8 cellular contexts compared by ENCODE assay signal in the genomic region with DNA sequence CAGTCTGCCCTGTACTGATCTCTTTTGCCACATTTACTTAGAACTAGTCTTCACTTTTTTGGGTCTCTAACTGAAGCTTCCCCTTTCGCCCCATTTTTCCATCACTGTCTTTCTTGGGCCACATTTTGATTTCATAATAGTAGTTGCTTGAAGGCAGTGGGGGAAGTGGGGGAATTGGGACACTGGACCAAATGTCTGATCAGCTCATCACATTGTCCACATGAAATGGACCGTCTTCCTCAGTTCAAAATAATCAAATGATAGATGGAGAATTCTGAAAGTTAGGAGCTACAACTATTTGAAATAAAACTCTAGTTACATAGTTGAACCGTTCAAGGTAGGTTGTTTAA. TPM values are rescaled to one million over a fixed set of nuclear protein-coding genes. Genes with fewer than 3 reads are reported as not detected.
DNase-seq lines count a peak whose midpoint lies in the region; ATAC-seq, FAIRE-seq and TF ChIP-seq lines count a peak whose summit lies in the region.

No MANE protein-coding gene starts in this region.

- H3K9me3 ChIP-seq in kidney (ENCODE audit: control insufficient read depth in 1 of 2, low read length in 2 of 2): no peaks in the 10 kb centered on the region
- no peaks in the 10 kb centered on the region for H3K9me3 ChIP-seq in thoracic aorta

- H3K36me3 Mint-ChIP-seq in activated CD4-positive, alpha-beta T cell treated with anti-CD3 and anti-CD28 coated beads for 36 hours (ENCODE audit: low read depth): peaks cover 25% of the 10 kb centered on the region
- peaks cover 13 to 16% of the 10 kb centered on the region in 2 donors for H3K36me3 Mint-ChIP-seq in activated naive CD4-positive, alpha-beta T cell treated with anti-CD3 and anti-CD28 coated beads, Interleukin-2, amount 50 U/mL, for 72 hours

- POLR2A ChIA-PET in activated CD4-positive, alpha-beta T cell treated with anti-CD3 and anti-CD28 coated beads for 36 hours (lab: Charles Lee): interaction anchor here (0.5 to 1.2 kb wide), 4 partner anchors 12 to 413 kb away, joined by 3 to 8 read pairs (median 4); a partner anchor contains a TSS

- peak overlapping the region; percentile 50 to 97 for H3K27ac ChIP-seq in kidney (ENCODE audit: low read depth in 2 of 2, low read length in 2 of 2)
- H3K27ac ChIP-seq in thoracic aorta: peak overlapping the region; percentile 86 to 93

- TF ChIP-seq CTCF in kidney (IDR thresholded peaks at IDR 0.05; ENCODE audit: borderline replicate concordance, extremely low read depth, insufficient read depth): no peak
- no peak for TF ChIP-seq CTCF in thoracic aorta (IDR thresholded peaks at IDR 0.05)

- peaks cover 57% of the 10 kb centered on the region for H3K4me1 Mint-ChIP-seq in activated CD4-positive, alpha-beta T cell treated with anti-CD3 and anti-CD28 coated beads for 36 hours

- H3K4me3 Mint-ChIP-seq in activated CD4-positive, alpha-beta T cell treated with anti-CD3 and anti-CD28 coated beads for 36 hours: peak overlapping the region; percentile 82

- H3K36me3 ChIP-seq in kidney (ENCODE audit: control insufficient read depth in 1 of 2, insufficient read depth in 2 of 2, low read length in 2 of 2) (peaks cover 0 to 5% of the 10 kb centered on the region in 2 donors), thoracic aorta (no peaks in the 10 kb centered on the region)

- H3K4me1 ChIP-seq in kidney (ENCODE audit: control insufficient read depth in 1 of 2, insufficient read depth in 1 of 2, low read depth in 1 of 2, low read length in 2 of 2) (peaks cover 3 to 12% of the 10 kb centered on the region in 2 donors), thoracic aorta (ENCODE audit: control insufficient read depth in 1 of 2, low read depth in 2 of 2) (peaks cover 25 to 27% of the 10 kb centered on the region in 2 donors)

- peak overlapping the region; percentile 95 for H3K27ac Mint-ChIP-seq in activated CD4-positive, alpha-beta T cell treated with anti-CD3 and anti-CD28 coated beads for 36 hours
- H3K27ac Mint-ChIP-seq in activated naive CD4-positive, alpha-beta T cell treated with anti-CD3 and anti-CD28 coated beads, Interleukin-2, amount 50 U/mL, for 72 hours: peak overlapping the region; percentile 92 to 94

- H3K9ac ChIP-seq in kidney (ENCODE audit: low read length in 2 of 2): peak overlapping the region in 1 of 2 donors; percentile 92

- no peaks in the 10 kb centered on the region for H3K27me3 ChIP-seq in thoracic aorta (replicated peaks; ENCODE audit: insufficient read depth)

- H3K9me3 Mint-ChIP-seq in activated CD4-positive, alpha-beta T cell treated with anti-CD3 and anti-CD28 coated beads for 36 hours (ENCODE audit: low read depth): peaks cover 2% of the 10 kb centered on the region
- H3K9me3 Mint-ChIP-seq in activated naive CD4-positive, alpha-beta T cell treated with anti-CD3 and anti-CD28 coated beads, Interleukin-2, amount 50 U/mL, for 72 hours: no peaks in the 10 kb centered on the region

- H3K27me3 Mint-ChIP-seq in activated CD4-positive, alpha-beta T cell treated with anti-CD3 and anti-CD28 coated beads for 36 hours: no peaks in the 10 kb centered on the region

- DNase-seq in activated CD4-positive, alpha-beta T cell treated with anti-CD3 and anti-CD28 coated beads for 36 hours: no peak
- DNase-seq in activated CD4-positive, alpha-beta T cell treated with anti-CD3 and anti-CD28 coated beads, Interleukin-2, amount 50 U/mL, for 48 hours: no peak
- no peak for DNase-seq in activated naive CD4-positive, alpha-beta T cell treated with anti-CD3 and anti-CD28 coated beads, Interleukin-2, amount 50 U/mL, for 72 hours (ENCODE audit: low spot score in 2 of 2)
- DNase-seq in kidney (no peak), thoracic aorta (ENCODE audit: low spot score) (no peak)

- FAIRE-seq in kidney (lab: Jason Lieb, UNC): no peak

- intact Hi-C loops in activated CD4-positive, alpha-beta T cell treated with anti-CD3 and anti-CD28 coated beads for 36 hours (cut with DNase I, micrococcal nuclease): loop anchor here (2.0 to 10.0 kb wide), 2 partner anchors 358 to 844 kb away; a partner anchor contains a TSS
- intact Hi-C loops in kidney (cut with DNase I): no loop called here

- CTCF ChIA-PET in activated CD4-positive, alpha-beta T cell treated with anti-CD3 and anti-CD28 coated beads for 36 hours (lab: Charles Lee): interaction anchor here (0.5 to 5.1 kb wide), 9 partner anchors 9 to 667 kb away, joined by 3 to 42 read pairs (median 4); no protein-coding TSS in a partner anchor

- H3K4me3 ChIP-seq in kidney (ENCODE audit: low read length in 2 of 2) (peak overlapping the region; percentile 99 to 100), thoracic aorta (peak overlapping the region; percentile 86)

- no peak for ATAC-seq in activated CD4-positive, alpha-beta T cell treated with anti-CD3 and anti-CD28 coated beads for 36 hours
- no peak for ATAC-seq in activated naive CD4-positive, alpha-beta T cell treated with anti-CD3 and anti-CD28 coated beads, Interleukin-2, amount 50 U/mL, for 72 hours
- ATAC-seq in thoracic aorta (ENCODE audit: insufficient number of reproducible peaks, low FRiP score, low read depth) (no peak), HG02571 (IDR thresholded peaks at IDR 0.05; ENCODE audit: unreplicated experiment) (no peak), HG02798 (IDR thresholded peaks at IDR 0.05; ENCODE audit: poor library complexity, unreplicated experiment) (no peak), GM21528 (IDR thresholded peaks at IDR 0.05; ENCODE audit: low FRiP score, unreplicated experiment) (no peak)

RNA-seq across cellular contexts. Expression of a gene that starts 0.7 kb away (rescaled TPM):
- total RNA-seq in activated CD4-positive, alpha-beta T cell treated with anti-CD3 and anti-CD28 coated beads for 36 hours: 100 to 1,000 TPM; 141 to 150 TPM
- 100 to 1,000 TPM; 160 to 192 TPM for total RNA-seq in activated naive CD4-positive, alpha-beta T cell treated with anti-CD3 and anti-CD28 coated beads, Interleukin-2, amount 50 U/mL, for 72 hours
- total RNA-seq in kidney (240 TPM), thoracic aorta (100 to 1,000 TPM; 117 to 151 TPM)
- polyA plus RNA-seq in kidney (ENCODE audit: insufficient read depth, low read depth, low replicate concordance): 47.2 TPM
